ENCODE assay signal across 11 cellular contexts in genomic region chr10:3892440-3893101, GRCh38.
A peak's percentile ranks its signal among the peaks of the same experiment; 100 is the strongest.
DNase-seq lines count a peak whose midpoint lies in the region; ATAC-seq lines count a peak whose summit lies in the region.
"Had no signal": no experiment of that assay in that cellular context is flagged by ENCODE, and none has a peak within 500 bp of the region (broad histone marks: within the 10 kb centered on the region; RNA-seq: fewer than 3 reads in every experiment).

No MANE protein-coding gene starts in this region.

- no peaks in the 10 kb centered on the region for H3K36me3 Mint-ChIP-seq in activated T-cell treated with anti-CD3 and anti-CD28 coated beads, Interleukin-2, amount 50 U/mL, for 4 hours (ENCODE audit: insufficient read depth)
- H3K36me3 Mint-ChIP-seq in immature natural killer cell, result no peaks in the 10 kb centered on the region

- H3K4me1 Mint-ChIP-seq in activated T-cell treated with anti-CD3 and anti-CD28 coated beads, Interleukin-2, amount 50 U/mL, for 4 hours (ENCODE audit: low read depth), result peaks cover 47% of the 10 kb centered on the region
- peaks cover 37 to 42% of the 10 kb centered on the region in 2 donors for H3K4me1 Mint-ChIP-seq in immature natural killer cell

- DNase-seq in M059J (ENCODE audit: low read depth), result peak; percentile 48
- DNase-seq in activated T-cell treated with anti-CD3 and anti-CD28 coated beads, Interleukin-2, amount 50 U/mL, for 4 hours, result no peak
- DNase-seq in immature natural killer cell, result peak; percentile 71 to 79 (median 79)
- peak; percentile 33 for DNase-seq in stimulated activated CD8-positive, alpha-beta memory T cell treated with anti-CD3 and anti-CD28 coated beads, Interleukin-4, amount 100 ng/mL, for 48 hours
- DNase-seq in NCI-H748 treated with DMSO at 0.1 percent for 48 hours (lab: John Stamatoyannopoulos, UW), result no peak
- no peak for DNase-seq in cerebellar cortex (ENCODE audit: low spot score)
- DNase-seq: NCI-H1694 treated with DMSO at 0.1 percent for 48 hours; stimulated activated CD4-positive, alpha-beta T cell treated with anti-CD3 and anti-CD28 coated beads, Interleukin-2, amount 100 ng/mL, for 24 hours; thyroid gland had no signal

- H3K4me3 Mint-ChIP-seq in activated T-cell treated with anti-CD3 and anti-CD28 coated beads, Interleukin-2, amount 50 U/mL, for 4 hours, result peak overlapping the region; percentile 24
- H3K4me3 Mint-ChIP-seq in immature natural killer cell, result peak overlapping the region; percentile 45 to 77 (median 58)
- H3K4me3 Mint-ChIP-seq: neural crest cell had no signal

- H3K27ac Mint-ChIP-seq in immature natural killer cell, result peak overlapping the region; percentile 85 to 95 (median 92)

- ATAC-seq in activated T-cell treated with anti-CD3 and anti-CD28 coated beads, Interleukin-2, amount 50 U/mL, for 4 hours, result peak; percentile 70 to 73
- ATAC-seq in HG03097 (IDR thresholded peaks at IDR 0.05; ENCODE audit: low FRiP score, unreplicated experiment), result no peak

- no peaks in the 10 kb centered on the region for H3K9me3 Mint-ChIP-seq in activated T-cell treated with anti-CD3 and anti-CD28 coated beads, Interleukin-2, amount 50 U/mL, for 4 hours
- no peaks in the 10 kb centered on the region for H3K9me3 Mint-ChIP-seq in immature natural killer cell
- H3K9me3 Mint-ChIP-seq: neural crest cell had no signal

- no peaks in the 10 kb centered on the region for H3K27me3 Mint-ChIP-seq in activated T-cell treated with anti-CD3 and anti-CD28 coated beads, Interleukin-2, amount 50 U/mL, for 4 hours (ENCODE audit: low read depth)
- peaks cover 0 to 8% (median 3%) of the 10 kb centered on the region in 3 donors for H3K27me3 Mint-ChIP-seq in immature natural killer cell (ENCODE audit: low read depth in 3 of 3)

Comparison
In these comparisons a context has a peak if more than half of its experiments do, and no peak if none do; other contexts are left out.
1. DNase-seq: peak in M059J (single experiment), immature natural killer cell (3 of 3) and stimulated activated CD8-positive, alpha-beta memory T cell treated with anti-CD3 and anti-CD28 coated beads, Interleukin-4, amount 100 ng/mL, for 48 hours (single experiment); none in activated T-cell treated with anti-CD3 and anti-CD28 coated beads, Interleukin-2, amount 50 U/mL, for 4 hours (single experiment), NCI-H748 treated with DMSO at 0.1 percent for 48 hours (single experiment) and cerebellar cortex (single experiment).